ENCODE assay signal across 14 cellular contexts in the genomic region with DNA sequence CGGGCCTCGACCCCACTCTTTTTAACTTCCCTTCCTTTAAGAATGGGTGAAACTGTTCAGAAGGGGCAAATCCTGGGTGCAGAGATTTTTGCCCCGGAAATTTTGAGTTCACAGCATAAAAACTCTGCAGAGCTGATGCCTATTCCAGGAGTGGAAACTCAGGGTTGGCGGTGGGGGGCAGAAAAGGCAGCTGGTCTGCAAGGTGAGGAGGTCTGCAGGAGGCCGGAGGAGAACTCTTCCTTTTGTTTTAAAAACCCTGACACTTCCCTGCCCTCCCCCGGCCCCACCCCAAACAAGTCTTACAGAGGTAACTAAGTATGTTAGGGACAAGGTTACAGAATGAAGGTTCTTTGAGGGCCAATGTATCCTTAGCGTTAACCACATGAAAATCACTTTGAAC.
DNase-seq lines count a peak whose midpoint lies in the region; ATAC-seq and TF ChIP-seq lines count a peak whose summit lies in the region.
"Had no signal": no experiment of that assay in that cellular context is flagged by ENCODE, and none has a peak within 500 bp of the region (broad histone marks: within the 10 kb centered on the region; RNA-seq: fewer than 3 reads in every experiment).

No MANE protein-coding gene starts in this region.

- H3K9ac ChIP-seq in KMS-11, result peak overlapping the region; percentile 59; the same call in 1 of the 2 replicates

- H4K20me1 ChIP-seq in KMS-11 (ENCODE audit: insufficient read depth), result no peaks in the 10 kb centered on the region

- POLR2A ChIA-PET in A673 (lab: Charles Lee; ENCODE audit: low non-redundant PET), result no interaction called here

- intact Hi-C loops in A673 (cut with micrococcal nuclease; ENCODE audit: unreplicated experiment), result loop anchor here (10.0 kb wide), 1 partner anchor 271 kb away; no protein-coding TSS in a partner anchor
- intact Hi-C loops in left ventricle myocardium superior (cut with micrococcal nuclease), result no loop called here
- intact Hi-C loops in ovary (cut with DNase I), result no loop called here

- no peak for TF ChIP-seq EP300 in ovary (IDR thresholded peaks at IDR 0.05)

- DNase-seq in A673 (ENCODE audit: low spot score) (no peak), left ventricle myocardium superior (peak; percentile 20), ovary (no peak), DMS79 (lab: John Stamatoyannopoulos, UW) (no peak), NCI-H82 (lab: John Stamatoyannopoulos, UW) (no peak)
- no peak for DNase-seq in stimulated activated CD8-positive, alpha-beta memory T cell treated with anti-CD3 and anti-CD28 coated beads, Interleukin-4, amount 100 ng/mL, for 48 hours
- no peak for DNase-seq in activated CD4-positive, alpha-beta T cell treated with anti-CD3 and anti-CD28 coated beads for 48 hours
- DNase-seq: activated CD4-positive, alpha-beta T cell treated with anti-CD3 and anti-CD28 coated beads, Interleukin-2, amount 10 ng/mL, durations not matched to agents 7 days and 5 days; amniotic stem cell; DMS 273 treated with DMSO at 0.1 percent for 48 hours; Kasumi-1; naive thymus-derived CD8-positive, alpha-beta T cell; T-helper 17 cell had no signal

- H3K27ac ChIP-seq in A673 (ENCODE audit: low read depth, low read length, poor library complexity, severe bottlenecking), result no peak overlapping the region
- H3K27ac ChIP-seq in KMS-11, result peak overlapping the region; percentile 66
- H3K27ac ChIP-seq in ovary, result no peak overlapping the region

- H3K4me1 ChIP-seq in A673 (ENCODE audit: insufficient read depth, low read length, poor library complexity, severe bottlenecking) (peaks cover 20% of the 10 kb centered on the region), KMS-11 (ENCODE audit: low read depth, poor library complexity, severe bottlenecking) (peaks cover 53% of the 10 kb centered on the region), ovary (ENCODE audit: insufficient read depth) (peaks cover 2% of the 10 kb centered on the region)

- ATAC-seq in left ventricle myocardium superior, result no peak
- ATAC-seq: naive thymus-derived CD8-positive, alpha-beta T cell; T-helper 17 cell had no signal

- H3K4me2 ChIP-seq in KMS-11, result peak overlapping the region; percentile 96

- no peaks in the 10 kb centered on the region for H3K79me2 ChIP-seq in KMS-11 (ENCODE audit: insufficient read depth, low read depth)

- H3K4me3 ChIP-seq in A673 (ENCODE audit: low read depth, low read length, poor library complexity, severe bottlenecking) (peak overlapping the region; percentile 41), KMS-11 (IDR thresholded peaks at IDR 0.05; ENCODE audit: insufficient read depth, low read depth, low read length) (no peak overlapping the region), ovary (peak overlapping the region; percentile 28)

- CTCF ChIA-PET in A673 (lab: Charles Lee), result no interaction called here

- no peaks in the 10 kb centered on the region for H3K9me3 ChIP-seq in A673 (ENCODE audit: low read depth, low read length, poor library complexity, severe bottlenecking)
- H3K9me3 ChIP-seq in ovary, result no peaks in the 10 kb centered on the region

- no peak for TF ChIP-seq CTCF in A673 (conservative IDR thresholded peaks at IDR 0.05; ENCODE audit: low read depth, low read length)
- no peak for TF ChIP-seq CTCF in KMS-11 (conservative IDR thresholded peaks at IDR 0.05; ENCODE audit: low read depth, low read length)
- no peak for TF ChIP-seq CTCF in ovary (IDR thresholded peaks at IDR 0.05)

- no peak for TF ChIP-seq POLR2A in ovary (IDR thresholded peaks at IDR 0.05)

- peak overlapping the region; percentile 87 for H2AFZ ChIP-seq in KMS-11 (ENCODE audit: low read depth)

- no peaks in the 10 kb centered on the region for H3K27me3 ChIP-seq in A673 (replicated peaks; ENCODE audit: insufficient read depth, low read depth, low read length, poor library complexity)
- H3K27me3 ChIP-seq in KMS-11 (ENCODE audit: insufficient read depth, low read depth), result no peaks in the 10 kb centered on the region
- H3K27me3 ChIP-seq in ovary, result no peaks in the 10 kb centered on the region

- no peaks in the 10 kb centered on the region for H3K36me3 ChIP-seq in A673 (ENCODE audit: insufficient read depth, low read length, poor library complexity, severe bottlenecking)
- H3K36me3 ChIP-seq in KMS-11 (ENCODE audit: insufficient read depth), result no peaks in the 10 kb centered on the region
- H3K36me3 ChIP-seq in ovary, result no peaks in the 10 kb centered on the region

- no TSS peak for BruUV-seq in A673 (replicated peaks; lab: Mats Ljungman, UMichigan)

- 48 to 66% (median 54%) methylated on average over 7 of the region's 7 CpGs for WGBS in ovary, 3 donors
